14 cellular contexts compared by ENCODE assay signal in the genomic region with DNA sequence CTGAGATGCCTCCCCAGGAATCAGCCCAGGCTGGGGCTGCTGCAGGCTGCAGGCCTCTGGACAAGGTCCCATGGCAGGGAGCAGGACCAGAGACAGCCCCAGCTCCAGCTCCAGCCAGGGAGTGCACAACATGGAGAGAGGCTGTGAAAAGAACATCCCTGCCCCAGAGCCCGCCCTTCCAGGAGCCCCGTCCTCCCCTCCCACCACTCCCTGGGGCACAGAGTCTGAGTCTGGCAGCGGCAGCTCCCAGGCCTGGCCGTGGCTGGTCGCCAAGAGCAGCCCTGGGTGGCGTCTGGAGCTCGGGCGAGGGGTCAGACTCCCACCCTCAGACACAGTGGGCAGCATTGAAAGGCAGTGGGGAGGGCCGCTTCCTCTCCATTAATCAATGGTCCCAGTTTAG.
"Had no signal": no experiment of that assay in that cellular context is flagged by ENCODE, and none has a peak within 500 bp of the region (broad histone marks: within the 10 kb centered on the region; RNA-seq: fewer than 3 reads in every experiment).

No MANE protein-coding gene starts in this region.

- ATAC-seq: activated naive CD8-positive, alpha-beta T cell treated with anti-CD3 and anti-CD28 coated beads, Interleukin-2, amount 50 U/mL, for 24 hours; stimulated activated naive B cell treated with anti-CD40 and anti-IgM and Interleukin-4, amounts not matched to agents 10 μg/mL and 1 μg/mL and 100 μg/mL, for 72 hours had no signal

- H3K27ac ChIP-seq: dorsolateral prefrontal cortex, pancreas, VCaP had no signal

- H3K27me3 Mint-ChIP-seq: activated naive CD8-positive, alpha-beta T cell treated with anti-CD3 and anti-CD28 coated beads, Interleukin-2, amount 50 U/mL, for 24 hours; naive B cell; stimulated activated naive B cell treated with anti-CD40 and anti-IgM and Interleukin-4, amounts not matched to agents 10 μg/mL and 1 μg/mL and 100 μg/mL, for 72 hours had no signal

- H3K4me3 ChIP-seq: dorsolateral prefrontal cortex, pancreas, tibial artery had no signal

- H3K9me3 Mint-ChIP-seq: activated naive CD8-positive, alpha-beta T cell treated with anti-CD3 and anti-CD28 coated beads, Interleukin-2, amount 50 U/mL, for 24 hours; naive B cell had no signal

- H3K36me3 Mint-ChIP-seq: naive B cell had no signal

- DNase-seq: activated CD4-positive, alpha-beta T cell treated with anti-CD3 and anti-CD28 coated beads for 1 hour; activated CD4-positive, alpha-beta T cell treated with anti-CD3 and anti-CD28 coated beads, Interleukin-2, amount 50 U/mL, for 4 hours; activated naive CD4-positive, alpha-beta T cell treated with Interleukin-2 at 50 U/mL for 16 hours; activated naive CD8-positive, alpha-beta T cell treated with anti-CD3 and anti-CD28 coated beads, Interleukin-2, amount 50 U/mL, for 24 hours; activated T-cell treated with anti-CD3 and anti-CD28 coated beads for 4 hours; erythroblast; left cardiac atrium; naive B cell; pancreas; stimulated activated CD4-positive, alpha-beta T cell treated with anti-CD3 and anti-CD28 coated beads, Interleukin-4, amount 100 ng/mL, for 1 hour; stimulated activated naive B cell treated with anti-CD40 and anti-IgM and Interleukin-4, amounts not matched to agents 10 μg/mL and 1 μg/mL and 100 μg/mL, for 72 hours; tibial artery had no signal

- H3K36me3 ChIP-seq: pancreas, tibial artery had no signal

- H3K4me3 Mint-ChIP-seq: activated naive CD8-positive, alpha-beta T cell treated with anti-CD3 and anti-CD28 coated beads, Interleukin-2, amount 50 U/mL, for 24 hours; stimulated activated naive B cell treated with anti-CD40 and anti-IgM and Interleukin-4, amounts not matched to agents 10 μg/mL and 1 μg/mL and 100 μg/mL, for 72 hours had no signal

- H3K27ac Mint-ChIP-seq: activated naive CD8-positive, alpha-beta T cell treated with anti-CD3 and anti-CD28 coated beads, Interleukin-2, amount 50 U/mL, for 24 hours; stimulated activated naive B cell treated with anti-CD40 and anti-IgM and Interleukin-4, amounts not matched to agents 10 μg/mL and 1 μg/mL and 100 μg/mL, for 72 hours had no signal

- H3K27me3 ChIP-seq: dorsolateral prefrontal cortex, pancreas had no signal

- H3K9me3 ChIP-seq: pancreas, tibial artery had no signal

- H3K4me1 Mint-ChIP-seq: activated naive CD8-positive, alpha-beta T cell treated with anti-CD3 and anti-CD28 coated beads, Interleukin-2, amount 50 U/mL, for 24 hours had no signal

- H3K4me1 ChIP-seq: pancreas had no signal
